ENCODE assay signal across 8 cellular contexts in the genomic region with DNA sequence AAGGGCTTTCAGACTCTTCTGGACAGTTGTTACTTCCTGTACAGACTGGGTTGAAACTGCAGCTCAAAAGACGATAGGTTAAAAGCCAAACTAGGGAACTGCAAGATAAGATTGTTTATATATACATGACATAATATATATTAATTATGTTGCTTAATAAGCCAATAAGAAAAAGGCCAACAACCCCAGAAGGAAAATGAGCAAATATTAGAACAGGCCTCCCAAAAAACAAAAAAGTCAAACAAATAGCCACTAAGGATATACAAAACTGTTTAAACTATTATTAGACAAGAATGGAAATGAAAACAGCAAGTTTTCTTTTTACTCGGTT. TPM values are rescaled to one million over a fixed set of nuclear protein-coding genes. Genes with fewer than 3 reads are reported as not detected.
DNase-seq lines count a peak whose midpoint lies in the region; ATAC-seq and TF ChIP-seq lines count a peak whose summit lies in the region.

No MANE protein-coding gene starts in this region.

- H3K9me3 ChIP-seq in thoracic aorta = no peaks in the 10 kb centered on the region

- intact Hi-C loops in activated CD4-positive, alpha-beta T cell treated with anti-CD3 and anti-CD28 coated beads for 36 hours (cut with DNase I, micrococcal nuclease) = loop anchor here (1.0 to 10.0 kb wide), 10 partner anchors 173 to 1378 kb away; a partner anchor contains a TSS

- H3K9me3 Mint-ChIP-seq in activated CD4-positive, alpha-beta T cell treated with anti-CD3 and anti-CD28 coated beads for 36 hours (ENCODE audit: low read depth) = peaks cover 9% of the 10 kb centered on the region
- H3K9me3 Mint-ChIP-seq in activated naive CD8-positive, alpha-beta T cell (ENCODE audit: low read depth) = peaks cover 14% of the 10 kb centered on the region

- H3K36me3 ChIP-seq in kidney epithelial cell (ENCODE audit: control insufficient read depth, insufficient read depth, low read length) = no peaks in the 10 kb centered on the region
- peaks cover 12% of the 10 kb centered on the region for H3K36me3 ChIP-seq in thoracic aorta

- POLR2A ChIA-PET in activated CD4-positive, alpha-beta T cell treated with anti-CD3 and anti-CD28 coated beads for 36 hours (lab: Charles Lee) = no interaction called here

- TF ChIP-seq CTCF in kidney epithelial cell (IDR thresholded peaks at IDR 0.05; ENCODE audit: insufficient read depth, low read length, poor library complexity, severe bottlenecking) (no peak), thoracic aorta (IDR thresholded peaks at IDR 0.05) (no peak)

- peak overlapping the region; percentile 67 for H3K27ac Mint-ChIP-seq in activated CD4-positive, alpha-beta T cell treated with anti-CD3 and anti-CD28 coated beads for 36 hours
- peak overlapping the region; percentile 92 for H3K27ac Mint-ChIP-seq in activated naive CD8-positive, alpha-beta T cell

- H3K27me3 ChIP-seq in kidney epithelial cell (ENCODE audit: control insufficient read depth, insufficient read depth, low read length) (no peaks in the 10 kb centered on the region), thoracic aorta (replicated peaks; ENCODE audit: insufficient read depth) (no peaks in the 10 kb centered on the region)

- peak overlapping the region; percentile 71 for H3K4me3 ChIP-seq in kidney epithelial cell (ENCODE audit: low read depth, low read length)
- H3K4me3 ChIP-seq in thoracic aorta = peak overlapping the region; percentile 95

- peak overlapping the region; percentile 83 for H3K4me3 Mint-ChIP-seq in activated CD4-positive, alpha-beta T cell treated with anti-CD3 and anti-CD28 coated beads for 36 hours
- peak overlapping the region; percentile 92 for H3K4me3 Mint-ChIP-seq in activated naive CD8-positive, alpha-beta T cell

- peaks cover 33% of the 10 kb centered on the region for H3K36me3 Mint-ChIP-seq in activated CD4-positive, alpha-beta T cell treated with anti-CD3 and anti-CD28 coated beads for 36 hours (ENCODE audit: low read depth)
- peaks cover 21% of the 10 kb centered on the region for H3K36me3 Mint-ChIP-seq in activated naive CD8-positive, alpha-beta T cell

- no peak overlapping the region for H3K27ac ChIP-seq in thoracic aorta

- CTCF ChIA-PET in activated CD4-positive, alpha-beta T cell treated with anti-CD3 and anti-CD28 coated beads for 36 hours (lab: Charles Lee) = interaction anchor here (0.6 kb wide), 1 partner anchor 11 kb away, joined by 3 read pairs; no protein-coding TSS in a partner anchor

- ATAC-seq in activated CD4-positive, alpha-beta T cell treated with anti-CD3 and anti-CD28 coated beads for 36 hours = no peak
- no peak for ATAC-seq in thoracic aorta (ENCODE audit: insufficient number of reproducible peaks, low FRiP score, low read depth)

- peaks cover 16% of the 10 kb centered on the region for H3K27me3 Mint-ChIP-seq in activated CD4-positive, alpha-beta T cell treated with anti-CD3 and anti-CD28 coated beads for 36 hours
- H3K27me3 Mint-ChIP-seq in activated naive CD8-positive, alpha-beta T cell = peaks cover 17% of the 10 kb centered on the region

- H3K4me1 Mint-ChIP-seq in activated CD4-positive, alpha-beta T cell treated with anti-CD3 and anti-CD28 coated beads for 36 hours = peaks cover 15% of the 10 kb centered on the region
- peaks cover 20% of the 10 kb centered on the region for H3K4me1 Mint-ChIP-seq in activated naive CD8-positive, alpha-beta T cell (ENCODE audit: low read depth)

- DNase-seq in activated CD4-positive, alpha-beta T cell treated with anti-CD3 and anti-CD28 coated beads for 36 hours = no peak
- no peak for DNase-seq in activated CD4-positive, alpha-beta T cell treated with anti-CD3 and anti-CD28 coated beads for 1 hour
- no peak for DNase-seq in kidney epithelial cell (ENCODE audit: low read depth)
- DNase-seq in thoracic aorta (ENCODE audit: low spot score) = no peak
- no peak for DNase-seq in Ammon's horn (ENCODE audit: low spot score)
- DNase-seq in stimulated activated CD4-positive, alpha-beta T cell treated with anti-CD3 and anti-CD28 coated beads, Interleukin-2, amount 100 ng/mL, for 24 hours = no peak
- no peak for DNase-seq in activated CD4-positive, CD25-positive, alpha-beta regulatory T cell treated with anti-CD3 and anti-CD28 coated beads, Interleukin-2, amount 50 U/mL, for 72 hours

- peaks cover 7 to 9% of the 10 kb centered on the region in 2 donors for H3K4me1 ChIP-seq in thoracic aorta (ENCODE audit: control insufficient read depth in 1 of 2, low read depth in 2 of 2)

RNA-seq across cellular contexts. Expression of a gene that starts 0.5 kb away (rescaled TPM):
- total RNA-seq in activated CD4-positive, alpha-beta T cell treated with anti-CD3 and anti-CD28 coated beads for 36 hours = 10 to 100 TPM; 15.8 to 16.5 TPM
- total RNA-seq in kidney epithelial cell (30.9 and 36.9 TPM in 2 replicates), thoracic aorta (10 to 100 TPM; 14.6 to 15.9 TPM)

RNA-seq across cellular contexts. Expression of a gene that starts 59.2 kb away (rescaled TPM):
- under 1 TPM in 1 of 2 experiments, not detected in 1; 0.32 TPM for total RNA-seq in activated CD4-positive, alpha-beta T cell treated with anti-CD3 and anti-CD28 coated beads for 36 hours
- total RNA-seq in kidney epithelial cell (4.0 and 7.3 TPM in 2 replicates), thoracic aorta (1 to 10 TPM; 4.3 to 5.4 TPM)
